15 cellular contexts compared by ENCODE assay signal in the genomic region with DNA sequence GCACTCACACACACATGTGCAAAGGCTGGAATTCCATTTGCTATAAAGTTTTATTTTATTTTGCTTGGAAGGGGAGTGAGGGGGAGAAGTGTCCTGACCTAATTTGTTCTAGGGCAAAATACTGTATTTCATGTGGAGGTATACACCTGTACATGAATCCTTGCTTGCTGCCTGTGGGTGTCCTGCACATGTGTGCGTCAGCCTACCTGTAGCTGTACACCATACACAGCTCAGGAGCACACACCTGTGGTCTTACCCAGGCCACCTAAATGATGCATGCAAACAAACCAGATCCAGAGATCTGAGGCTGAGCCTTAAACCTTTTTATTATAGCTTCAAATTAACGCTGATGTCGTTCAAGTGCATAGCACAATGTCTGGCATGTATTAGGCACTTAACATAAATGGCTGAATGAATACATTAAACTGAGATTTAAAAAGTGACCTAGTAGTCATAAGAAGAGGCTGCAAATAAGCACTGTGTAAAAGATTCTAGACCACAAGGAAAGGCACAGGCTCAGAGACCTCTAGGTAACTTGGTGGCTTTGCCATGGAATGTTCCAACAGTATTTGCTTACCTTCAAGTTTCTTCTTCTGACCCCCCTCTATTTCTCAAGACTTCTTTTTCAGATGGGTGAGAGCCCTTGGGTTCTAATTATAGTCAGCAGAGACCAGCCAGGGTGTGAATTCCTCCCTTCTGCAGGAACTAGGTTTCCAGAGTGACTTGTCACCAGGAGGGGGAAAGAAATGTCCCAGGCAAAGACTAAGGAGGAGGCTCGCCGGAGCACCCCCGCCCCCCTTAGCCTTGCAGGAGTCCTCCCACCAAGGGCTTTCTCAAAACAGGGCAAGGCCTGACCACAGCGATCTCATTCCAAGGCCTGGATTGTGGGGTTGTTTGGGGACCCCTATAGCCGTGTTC. TPM values are rescaled to one million over a fixed set of nuclear protein-coding genes. Genes with fewer than 3 reads are reported as not detected.
A peak's percentile ranks its signal among the peaks of the same experiment; 100 is the strongest.
DNase-seq lines count a peak whose midpoint lies in the region; ATAC-seq and TF ChIP-seq lines count a peak whose summit lies in the region.
"Had no signal": no experiment of that assay in that cellular context is flagged by ENCODE, and none has a peak within 500 bp of the region (broad histone marks: within the 10 kb centered on the region; RNA-seq: fewer than 3 reads in every experiment).

No MANE protein-coding gene starts in this region.

- H3K4me1 ChIP-seq in prostate gland (replicated peaks), result no peaks in the 10 kb centered on the region
- H3K4me1 ChIP-seq: colonic mucosa had no signal

- H3K27me3 Mint-ChIP-seq in IgD-negative memory B cell, result peaks cover 40% of the 10 kb centered on the region

- TF ChIP-seq POLR2A in prostate gland (IDR thresholded peaks at IDR 0.05), result no peak
- TF ChIP-seq POLR2A in GM18505 (IDR thresholded peaks at IDR 0.05; ENCODE audit: borderline replicate concordance, extremely low read depth, insufficient read depth, insufficient read length), result no peak

- H3K36me3 Mint-ChIP-seq in IgD-negative memory B cell, result peaks cover 12% of the 10 kb centered on the region

- H3K9me3 ChIP-seq in prostate gland, result no peaks in the 10 kb centered on the region
- H3K9me3 ChIP-seq: colonic mucosa had no signal

- no peaks in the 10 kb centered on the region for H3K36me3 ChIP-seq in kidney epithelial cell (ENCODE audit: control insufficient read depth, insufficient read depth, low read length)
- no peaks in the 10 kb centered on the region for H3K36me3 ChIP-seq in prostate gland
- H3K36me3 ChIP-seq: colonic mucosa had no signal

- peak overlapping the region; percentile 62 to 75 for H3K27ac ChIP-seq in prostate gland
- H3K27ac ChIP-seq: colonic mucosa, HL-60 had no signal

- H3K27ac Mint-ChIP-seq in IgD-negative memory B cell, result peak overlapping the region; percentile 23 to 62 (median 56)
- H3K27ac Mint-ChIP-seq: CD4-positive, CD25-positive, alpha-beta regulatory T cell; H9 had no signal

- peaks cover 11 to 13% (median 11%) of the 10 kb centered on the region in 3 donors for H3K4me1 Mint-ChIP-seq in IgD-negative memory B cell

- no peak for ATAC-seq in GM18505 (IDR thresholded peaks at IDR 0.05; ENCODE audit: unreplicated experiment)

- peak overlapping the region in 2 of 4 donors; percentile 52 to 61 for H3K4me3 Mint-ChIP-seq in IgD-negative memory B cell

- peaks cover 0 to 3% (median 0%) of the 10 kb centered on the region in 3 donors for H3K9me3 Mint-ChIP-seq in IgD-negative memory B cell
- H3K9me3 Mint-ChIP-seq: H9 had no signal

- H3K4me3 ChIP-seq in kidney epithelial cell (ENCODE audit: low read depth, low read length), result peak overlapping the region; percentile 59
- no peak overlapping the region for H3K4me3 ChIP-seq in prostate gland
- H3K4me3 ChIP-seq: colonic mucosa had no signal

- 85% methylated on average over 8 of the region's 8 CpGs for WGBS in prostate gland

- peaks cover 5% of the 10 kb centered on the region for H3K27me3 ChIP-seq in kidney epithelial cell (ENCODE audit: control insufficient read depth, insufficient read depth, low read length)
- H3K27me3 ChIP-seq in prostate gland (replicated peaks; ENCODE audit: insufficient read depth), result peaks cover 3% of the 10 kb centered on the region

- intact Hi-C loops in prostate gland (cut with DNase I), result no loop called here

- DNase-seq in GM10266 (ENCODE audit: extremely low spot score) (peak; percentile 39), kidney epithelial cell (ENCODE audit: low read depth) (no peak), prostate gland (ENCODE audit: low spot score) (no peak), midbrain (lab: John Stamatoyannopoulos, UW) (no peak), H4 (ENCODE audit: low spot score) (no peak), NK-92 (lab: John Stamatoyannopoulos, UW; ENCODE audit: unreplicated experiment) (no peak)
- DNase-seq: CD4-positive, CD25-positive, alpha-beta regulatory T cell; colonic mucosa; H9; NCI-H2029 treated with DMSO at 0.1 percent for 48 hours; NCI-H82; substantia nigra had no signal

- TF ChIP-seq CTCF in GM10266 (IDR thresholded peaks at IDR 0.05; ENCODE audit: control insufficient read depth, insufficient read depth, low read depth, missing control alignments), result no peak
- no peak for TF ChIP-seq CTCF in kidney epithelial cell (IDR thresholded peaks at IDR 0.05; ENCODE audit: insufficient read depth, low read length, poor library complexity, severe bottlenecking)
- no peak for TF ChIP-seq CTCF in prostate gland (IDR thresholded peaks at IDR 0.05)

RNA-seq across cellular contexts. Expression of gene FOXC1, which starts 13.4 kb away (rescaled TPM):
- not detected for polyA plus RNA-seq in IgD-negative memory B cell
- total RNA-seq in kidney epithelial cell, result 26.2 and 27.6 TPM in 2 replicates
- total RNA-seq in prostate gland, result 10 to 100 TPM in 1 of 2 donors, 1 to 10 TPM in 1; 9.2 to 11.2 TPM
- total RNA-seq in H4 (2014; rRNA removed; shearing (Covaris generic)), result 4.8 and 4.9 TPM in 2 replicates
- total RNA-seq: CD4-positive, CD25-positive, alpha-beta regulatory T cell; H9 had no signal
- polyA plus RNA-seq: CD4-positive, CD25-positive, alpha-beta regulatory T cell had no signal
